In the genomic region with DNA sequence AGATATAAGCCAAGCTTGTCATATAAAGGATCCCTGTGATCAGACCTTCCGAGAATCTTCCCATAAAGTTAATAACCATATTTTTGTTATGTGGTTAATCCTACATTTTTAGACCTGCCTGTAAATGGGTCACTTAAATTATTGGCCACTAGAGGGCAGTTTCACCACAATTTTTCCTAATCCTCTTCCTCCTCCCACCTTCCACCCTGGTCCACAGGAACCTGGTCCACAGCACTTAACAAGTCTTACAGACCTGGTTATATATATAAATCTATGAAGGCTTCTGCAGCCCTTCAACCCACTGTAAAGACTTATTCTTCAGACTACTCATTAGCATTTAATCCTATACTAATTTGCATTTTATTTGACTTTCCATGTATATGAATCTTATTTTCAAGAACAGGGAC, we compare ENCODE assay signal across 8 cellular contexts. TPM values are rescaled to one million over a fixed set of nuclear protein-coding genes. Genes with fewer than 3 reads are reported as not detected.
DNase-seq lines count a peak whose midpoint lies in the region; ATAC-seq and TF ChIP-seq lines count a peak whose summit lies in the region.

No MANE protein-coding gene starts in this region.

- intact Hi-C loops in Caco-2 (cut with micrococcal nuclease; ENCODE audit: unreplicated experiment) (loop anchor here (1.0 to 5.0 kb wide), 5 partner anchors 61 to 266 kb away; a partner anchor contains a TSS), tibial artery (cut with DNase I; ENCODE audit: low total_unique reads) (loop anchor here (2.0 kb wide), 1 partner anchor 92 kb away; no protein-coding TSS in a partner anchor)

- POLR2A ChIA-PET in Caco-2 (lab: Charles Lee) = no interaction called here

- H3K27me3 ChIP-seq in Caco-2 (replicated peaks; ENCODE audit: control insufficient read depth, insufficient read depth, low read length) (no peaks in the 10 kb centered on the region), adipocyte (replicated peaks; ENCODE audit: control insufficient read depth, insufficient read depth, low read length) (no peaks in the 10 kb centered on the region), tibial artery (no peaks in the 10 kb centered on the region)

- H3K4me1 ChIP-seq in Caco-2 = no peaks in the 10 kb centered on the region
- H3K4me1 ChIP-seq in adipocyte (ENCODE audit: control insufficient read depth, insufficient read depth, low read length) = peaks cover 12% of the 10 kb centered on the region
- H3K4me1 ChIP-seq in tibial artery = no peaks in the 10 kb centered on the region

- H3K4me3 ChIP-seq in Caco-2 (ENCODE audit: low read depth, low read length) = no peak overlapping the region
- no peak overlapping the region for H3K4me3 ChIP-seq in adipocyte (ENCODE audit: low read length)
- H3K4me3 ChIP-seq in tibial artery = no peak overlapping the region

- H3K27me3 Mint-ChIP-seq in Caco-2 (ENCODE audit: insufficient read depth, unreplicated experiment) = no peaks in the 10 kb centered on the region

- H3K36me3 Mint-ChIP-seq in Caco-2 (ENCODE audit: insufficient read depth, unreplicated experiment) = peaks cover 8% of the 10 kb centered on the region

- ATAC-seq in GM21447 (IDR thresholded peaks at IDR 0.05; ENCODE audit: unreplicated experiment) (peak; percentile 54), HG03521 (IDR thresholded peaks at IDR 0.05; ENCODE audit: unreplicated experiment) (no peak), HG03159 (IDR thresholded peaks at IDR 0.05; ENCODE audit: unreplicated experiment) (no peak)

- no peaks in the 10 kb centered on the region for H3K9me3 Mint-ChIP-seq in Caco-2 (ENCODE audit: unreplicated experiment)

- no peaks in the 10 kb centered on the region; the same call in 1 of the 2 replicates for H3K9me3 ChIP-seq in Caco-2
- H3K9me3 ChIP-seq in adipocyte (ENCODE audit: control insufficient read depth, low read length) = no peaks in the 10 kb centered on the region
- H3K9me3 ChIP-seq in tibial artery = no peaks in the 10 kb centered on the region

- no peak overlapping the region for H3K27ac Mint-ChIP-seq in Caco-2 (ENCODE audit: unreplicated experiment)

- BruUV-seq in Caco-2 (replicated peaks; lab: Mats Ljungman, UMichigan) = no TSS peak

- no peak overlapping the region for H3K4me3 Mint-ChIP-seq in Caco-2 (ENCODE audit: unreplicated experiment)

- H3K4me1 Mint-ChIP-seq in Caco-2 (ENCODE audit: low read depth, unreplicated experiment) = peaks cover 16% of the 10 kb centered on the region

- TF ChIP-seq CTCF in Caco-2 (IDR thresholded peaks at IDR 0.05; ENCODE audit: insufficient read depth in 1 of 2, low read depth in 1 of 2, low read length in 1 of 2, severe bottlenecking in 1 of 2, unreplicated experiment in 1 of 2) (peak; percentile 43 to 60), tibial artery (IDR thresholded peaks at IDR 0.05) (peak; percentile 57 to 72)

- no peak overlapping the region for H3K9ac ChIP-seq in adipocyte (ENCODE audit: low read length)

- no peaks in the 10 kb centered on the region; the same call in 1 of the 2 replicates for H3K36me3 ChIP-seq in Caco-2 (ENCODE audit: control insufficient read depth, insufficient read depth, low read length)
- H3K36me3 ChIP-seq in adipocyte (ENCODE audit: control insufficient read depth, insufficient read depth, low read length, severe bottlenecking) = peaks cover 5% of the 10 kb centered on the region
- H3K36me3 ChIP-seq in tibial artery = peaks cover 0 to 25% (median 0%) of the 10 kb centered on the region in 3 donors

- CTCF ChIA-PET in Caco-2 (lab: Charles Lee) = interaction anchor here (1.0 kb wide), 1 partner anchor 90 kb away, joined by 4 read pairs; no protein-coding TSS in a partner anchor

- no peak overlapping the region for H3K27ac ChIP-seq in tibial artery

- peak in 1 of 2 experiments; percentile 59 for DNase-seq in Caco-2
- peak; percentile 42 for DNase-seq in NCI-H2196 (lab: John Stamatoyannopoulos, UW; ENCODE audit: unreplicated experiment)
- peak; percentile 75 for DNase-seq in adipocyte (ENCODE audit: low read depth)
- peak; percentile 47 for DNase-seq in iPS-NIHi11 (ENCODE audit: low spot score)
- no peak for DNase-seq in tibial artery

RNA-seq across cellular contexts. Expression of a gene that starts 28.3 kb away (rescaled TPM):
- 60.9 and 62.3 TPM in 2 replicates for total RNA-seq in Caco-2 (2022)

RNA-seq across cellular contexts. Expression of a gene that starts 58.3 kb away (rescaled TPM):
- total RNA-seq in Caco-2 (2022) = 9.0 and 10.1 TPM in 2 replicates

Comparison
In these comparisons a context has a peak if more than half of its experiments do, and no peak if none do; other contexts are left out.
1. DNase-seq: peak in NCI-H2196 (single experiment), adipocyte (single experiment) and iPS-NIHi11 (single experiment); none in tibial artery (0 of 2).